In genomic region chr9:112615584-112616271, GRCh38 we compare ENCODE assay signal across 1 cellular context.
TF ChIP-seq lines count a peak whose summit lies in the region.

No MANE protein-coding gene starts in this region.

TF ChIP-seq in K562, 482 proteins besides CTCF, POLR2A, EP300 and RAD21 (continued from another document):
- TF ChIP-seq, protein P1, sequence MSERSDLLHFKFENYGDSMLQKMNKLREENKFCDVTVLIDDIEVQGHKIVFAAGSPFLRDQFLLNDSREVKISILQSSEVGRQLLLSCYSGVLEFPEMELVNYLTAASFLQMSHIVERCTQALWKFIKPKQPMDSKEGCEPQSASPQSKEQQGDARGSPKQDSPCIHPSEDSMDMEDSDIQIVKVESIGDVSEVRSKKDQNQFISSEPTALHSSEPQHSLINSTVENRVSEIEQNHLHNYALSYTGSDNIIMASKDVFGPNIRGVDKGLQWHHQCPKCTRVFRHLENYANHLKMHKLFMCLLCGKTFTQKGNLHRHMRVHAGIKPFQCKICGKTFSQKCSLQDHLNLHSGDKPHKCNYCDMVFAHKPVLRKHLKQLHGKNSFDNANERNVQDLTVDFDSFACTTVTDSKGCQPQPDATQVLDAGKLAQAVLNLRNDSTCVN (CRISPR knock-in tag; IDR thresholded peaks at IDR 0.05) = no peak
- TF ChIP-seq, protein P2, sequence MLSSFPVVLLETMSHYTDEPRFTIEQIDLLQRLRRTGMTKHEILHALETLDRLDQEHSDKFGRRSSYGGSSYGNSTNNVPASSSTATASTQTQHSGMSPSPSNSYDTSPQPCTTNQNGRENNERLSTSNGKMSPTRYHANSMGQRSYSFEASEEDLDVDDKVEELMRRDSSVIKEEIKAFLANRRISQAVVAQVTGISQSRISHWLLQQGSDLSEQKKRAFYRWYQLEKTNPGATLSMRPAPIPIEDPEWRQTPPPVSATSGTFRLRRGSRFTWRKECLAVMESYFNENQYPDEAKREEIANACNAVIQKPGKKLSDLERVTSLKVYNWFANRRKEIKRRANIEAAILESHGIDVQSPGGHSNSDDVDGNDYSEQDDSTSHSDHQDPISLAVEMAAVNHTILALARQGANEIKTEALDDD (IDR thresholded peaks at IDR 0.05) = no peak
- TF ChIP-seq, protein P3, sequence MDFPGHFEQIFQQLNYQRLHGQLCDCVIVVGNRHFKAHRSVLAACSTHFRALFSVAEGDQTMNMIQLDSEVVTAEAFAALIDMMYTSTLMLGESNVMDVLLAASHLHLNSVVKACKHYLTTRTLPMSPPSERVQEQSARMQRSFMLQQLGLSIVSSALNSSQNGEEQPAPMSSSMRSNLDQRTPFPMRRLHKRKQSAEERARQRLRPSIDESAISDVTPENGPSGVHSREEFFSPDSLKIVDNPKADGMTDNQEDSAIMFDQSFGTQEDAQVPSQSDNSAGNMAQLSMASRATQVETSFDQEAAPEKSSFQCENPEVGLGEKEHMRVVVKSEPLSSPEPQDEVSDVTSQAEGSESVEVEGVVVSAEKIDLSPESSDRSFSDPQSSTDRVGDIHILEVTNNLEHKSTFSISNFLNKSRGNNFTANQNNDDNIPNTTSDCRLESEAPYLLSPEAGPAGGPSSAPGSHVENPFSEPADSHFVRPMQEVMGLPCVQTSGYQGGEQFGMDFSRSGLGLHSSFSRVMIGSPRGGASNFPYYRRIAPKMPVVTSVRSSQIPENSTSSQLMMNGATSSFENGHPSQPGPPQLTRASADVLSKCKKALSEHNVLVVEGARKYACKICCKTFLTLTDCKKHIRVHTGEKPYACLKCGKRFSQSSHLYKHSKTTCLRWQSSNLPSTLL (IDR thresholded peaks at IDR 0.05) = no peak
- TF ChIP-seq NR2C1 (IDR thresholded peaks at IDR 0.05) = no peak
- no peak for TF ChIP-seq NR2C1 (tag; IDR thresholded peaks at IDR 0.05)
- TF ChIP-seq CHD1 (IDR thresholded peaks at IDR 0.05; ENCODE audit: low read length) = no peak
- no peak for TF ChIP-seq NR1H2 (CRISPR knock-in tag; IDR thresholded peaks at IDR 0.05)
- TF ChIP-seq ZNF253 (CRISPR knock-in tag; conservative IDR thresholded peaks at IDR 0.05) = no peak
- TF ChIP-seq ZEB2 (IDR thresholded peaks at IDR 0.05) = no peak
